Comparison of ENCODE assay signal across 29 cellular contexts in genomic region chr1:86875722-86876121, GRCh38. TPM values are rescaled to one million over a fixed set of nuclear protein-coding genes. Genes with fewer than 3 reads are reported as not detected.
DNase-seq lines count a peak whose midpoint lies in the region; ATAC-seq, FAIRE-seq and TF ChIP-seq lines count a peak whose summit lies in the region.
"Had no signal": no experiment of that assay in that cellular context is flagged by ENCODE, and none has a peak within 500 bp of the region (broad histone marks: within the 10 kb centered on the region; RNA-seq: fewer than 3 reads in every experiment).

No MANE protein-coding gene starts in this region.

- no peaks in the 10 kb centered on the region for H3K9me3 ChIP-seq in HepG2 (ENCODE audit: low read length)
- no peaks in the 10 kb centered on the region for H3K9me3 ChIP-seq in right lobe of liver
- no peaks in the 10 kb centered on the region for H3K9me3 ChIP-seq in astrocyte (ENCODE audit: insufficient read depth, low read depth, low read length)
- H3K9me3 ChIP-seq in upper lobe of left lung: no peaks in the 10 kb centered on the region
- H3K9me3 ChIP-seq: MG63, SJCRH30 had no signal

- TF ChIP-seq CTCF in HepG2 (CRISPR knock-in tag; IDR thresholded peaks at IDR 0.05): no peak
- TF ChIP-seq CTCF in right lobe of liver (IDR thresholded peaks at IDR 0.05): no peak
- TF ChIP-seq CTCF in astrocyte (IDR thresholded peaks at IDR 0.05; ENCODE audit: insufficient read depth, low read depth, low read length): no peak
- no peak for TF ChIP-seq CTCF in upper lobe of left lung (IDR thresholded peaks at IDR 0.05)

- H3K9me3 Mint-ChIP-seq in astrocyte (ENCODE audit: unreplicated experiment): no peaks in the 10 kb centered on the region
- H3K9me3 Mint-ChIP-seq: CD4-positive, CD25-positive, alpha-beta regulatory T cell; T-cell had no signal

- H3K27ac ChIP-seq in HepG2 (ENCODE audit: extremely low read length, insufficient read depth, low read length) (no peak overlapping the region), right lobe of liver (no peak overlapping the region), astrocyte (ENCODE audit: low read depth, low read length) (no peak overlapping the region), upper lobe of left lung (no peak overlapping the region)
- H3K27ac ChIP-seq: BLaER1, GM23248, PC-9, SJCRH30 had no signal

- TF ChIP-seq POLR2A in HepG2 (IDR thresholded peaks at IDR 0.05; ENCODE audit: insufficient read depth in 1 of 2, low read depth in 2 of 2, low read length in 2 of 2): no peak
- TF ChIP-seq POLR2A in right lobe of liver (IDR thresholded peaks at IDR 0.05): no peak
- TF ChIP-seq POLR2A in upper lobe of left lung (IDR thresholded peaks at IDR 0.05): no peak

- H3K9ac ChIP-seq in HepG2 (ENCODE audit: insufficient read depth, low read depth, low read length): no peak overlapping the region
- H3K9ac ChIP-seq in astrocyte (ENCODE audit: low read length): no peak overlapping the region
- H3K9ac ChIP-seq: BLaER1, GM23248 had no signal

- TF ChIP-seq EP300 in HepG2 (IDR thresholded peaks at IDR 0.05; ENCODE audit: low read depth in 2 of 2, low read length in 2 of 2) (no peak), HepG2 (CRISPR knock-in tag; IDR thresholded peaks at IDR 0.05; ENCODE audit: borderline replicate concordance) (no peak), upper lobe of left lung (IDR thresholded peaks at IDR 0.05) (no peak)

- CTCF ChIA-PET in HepG2 (lab: Yijun Ruan, JAX; ENCODE audit: low intra/inter-chr PET ratio, low total read pairs): no interaction called here

- WGBS in HepG2 (ENCODE audit: low lambda C conversion rate): 100% methylated on average over 1 of the region's 1 CpG
- 100% methylated on average over 1 of the region's 1 CpG for WGBS in right lobe of liver (ENCODE audit: insufficient coverage, low coverage, low lambda C conversion rate, missing lambda C conversion rate)
- 89 to 97% methylated on average over 1 of the region's 1 CpG for WGBS in upper lobe of left lung, 2 donors

- H2AFZ ChIP-seq in HepG2 (ENCODE audit: low read length) (no peak overlapping the region), astrocyte (ENCODE audit: low read depth, low read length) (no peak overlapping the region)
- H2AFZ ChIP-seq: GM23248, PC-9 had no signal

- ATAC-seq in HepG2 (no peak), right lobe of liver (no peak), GM19351 (IDR thresholded peaks at IDR 0.05; ENCODE audit: unreplicated experiment) (peak; percentile 50), upper lobe of left lung (ENCODE audit: low FRiP score in 2 of 2) (no peak)
- ATAC-seq: Right ventricle myocardium inferior, SK-N-SH treated with all-trans-retinoic acid at 6 μM for 48 hours, T-cell had no signal

- H3K36me3 Mint-ChIP-seq in astrocyte (ENCODE audit: low read depth, unreplicated experiment): peaks cover 6% of the 10 kb centered on the region

- no TSS peak for BruUV-seq in HepG2 (replicated peaks; lab: Mats Ljungman, UMichigan)

- FAIRE-seq in HepG2 (lab: Jason Lieb, UNC) (no peak), astrocyte (lab: Jason Lieb, UNC) (peak; percentile 39)
- FAIRE-seq: HTR-8/SVneo had no signal

- H3K27me3 Mint-ChIP-seq in astrocyte (ENCODE audit: low read depth, unreplicated experiment): no peaks in the 10 kb centered on the region
- H3K27me3 Mint-ChIP-seq: CD4-positive, CD25-positive, alpha-beta regulatory T cell; T-cell had no signal

- TF ChIP-seq RAD21 in HepG2 (CRISPR knock-in tag; IDR thresholded peaks at IDR 0.05): no peak

- H3K4me1 ChIP-seq in HepG2 (ENCODE audit: insufficient read depth, low read length) (no peaks in the 10 kb centered on the region), right lobe of liver (no peaks in the 10 kb centered on the region), astrocyte (ENCODE audit: insufficient read depth, low read length) (no peaks in the 10 kb centered on the region), upper lobe of left lung (no peaks in the 10 kb centered on the region)
- H3K4me1 ChIP-seq: BLaER1, SJCRH30 had no signal

- H3K79me2 ChIP-seq in HepG2 (ENCODE audit: insufficient read depth, low read length) (no peaks in the 10 kb centered on the region), astrocyte (ENCODE audit: insufficient read depth, low read length) (peaks cover 11% of the 10 kb centered on the region)

- in situ Hi-C loops in HepG2 (cut with HindIII; ENCODE audit: extremely low pct_ligation_motif_present, low pct_unique_long_range_greater_than_20kb): no loop called here

- H3K4me3 ChIP-seq in HepG2 (replicated peaks in 1 of 3; ENCODE audit: insufficient read depth in 1 of 3, low read depth in 2 of 3, low read length in 3 of 3) (no peak overlapping the region), right lobe of liver (no peak overlapping the region), astrocyte (ENCODE audit: insufficient read depth, low read depth, low read length) (no peak overlapping the region), upper lobe of left lung (no peak overlapping the region)
- H3K4me3 ChIP-seq: BLaER1, GM23248, MG63, PC-9, SJCRH30 had no signal

- DNase-seq in HepG2 (ENCODE audit: low spot score): no peak
- DNase-seq in right lobe of liver: no peak
- no peak for DNase-seq in astrocyte (ENCODE audit: low read depth)
- no peak for DNase-seq in NCI-H128 (lab: John Stamatoyannopoulos, UW; ENCODE audit: unreplicated experiment)
- DNase-seq in NCI-H2196 treated with DMSO at 0.1 percent for 48 hours (lab: John Stamatoyannopoulos, UW; ENCODE audit: unreplicated experiment): no peak
- no peak for DNase-seq in upper lobe of left lung
- no peak for DNase-seq in NCI-H1417 (lab: John Stamatoyannopoulos, UW)
- DNase-seq: CD4-positive, CD25-positive, alpha-beta regulatory T cell; COR-L47; DMS53; GM23248; H7; KBM-7; MG63; NCI-H1105 treated with DMSO at 0.1 percent for 48 hours; NCI-H1694 treated with DMSO at 0.1 percent for 48 hours; NCI-H2081 treated with DMSO at 0.1 percent for 48 hours; NCI-H2171; NCI-H524; NCI-H82; NK-92 treated with Interleukin-12 subunit alpha and Interleukin-12 subunit beta, amount 100 ng/mL, for 24 hours; PC-9; SJCRH30; T-cell had no signal

- POLR2A ChIA-PET in HepG2 (lab: Yijun Ruan, JAX): no interaction called here

- H3K36me3 ChIP-seq in HepG2 (replicated peaks in 1 of 2; ENCODE audit: control insufficient read depth in 1 of 2, insufficient read depth in 2 of 2, low read length in 2 of 2) (peaks cover 1 to 24% of the 10 kb centered on the region in 2 experiments; a peak in 3 of 5 replicates), right lobe of liver (peaks cover 0 to 11% (median 0%) of the 10 kb centered on the region in 4 donors), astrocyte (ENCODE audit: insufficient read depth, low read length) (peaks cover 10% of the 10 kb centered on the region), upper lobe of left lung (peaks cover 0 to 33% (median 4%) of the 10 kb centered on the region in 4 donors)

- H3K4me2 ChIP-seq in HepG2 (ENCODE audit: low read depth, low read length) (no peak overlapping the region), astrocyte (ENCODE audit: low read length) (no peak overlapping the region)
- H3K4me2 ChIP-seq: BLaER1, PC-9 had no signal

- H4K20me1 ChIP-seq in HepG2 (ENCODE audit: insufficient read depth, low read length) (no peaks in the 10 kb centered on the region), astrocyte (ENCODE audit: insufficient read depth, low read length) (no peaks in the 10 kb centered on the region)
- H4K20me1 ChIP-seq: BLaER1 had no signal

- no peaks in the 10 kb centered on the region for H3K27me3 ChIP-seq in HepG2 (ENCODE audit: control insufficient read depth in 1 of 2, insufficient read depth in 2 of 2, low read length in 2 of 2)
- no peaks in the 10 kb centered on the region for H3K27me3 ChIP-seq in right lobe of liver
- H3K27me3 ChIP-seq in astrocyte (ENCODE audit: insufficient read depth, low read length): no peaks in the 10 kb centered on the region
- H3K27me3 ChIP-seq in upper lobe of left lung: no peaks in the 10 kb centered on the region
- H3K27me3 ChIP-seq: BLaER1, MG63, SJCRH30 had no signal

- no peak overlapping the region for H3K4me3 Mint-ChIP-seq in astrocyte (ENCODE audit: unreplicated experiment)
- H3K4me3 Mint-ChIP-seq: CD4-positive, CD25-positive, alpha-beta regulatory T cell; T-cell had no signal

- H3K4me1 Mint-ChIP-seq in astrocyte (ENCODE audit: low read depth, unreplicated experiment): no peaks in the 10 kb centered on the region

- intact Hi-C loops in HepG2 (cut with micrococcal nuclease; ENCODE audit: unreplicated experiment) (no loop called here), right lobe of liver (cut with DNase I) (no loop called here)

- H3K27ac Mint-ChIP-seq in astrocyte (ENCODE audit: unreplicated experiment): no peak overlapping the region
- H3K27ac Mint-ChIP-seq: CD4-positive, CD25-positive, alpha-beta regulatory T cell had no signal

RNA-seq across cellular contexts. Expression of gene SELENOF, which starts 38.2 kb away (rescaled TPM):
- total RNA-seq in HepG2 (2016; rRNA removed; fragmentation: Illumina TruSeq; extraction: Trizol) (124 and 163 TPM in 2 replicates), right lobe of liver (100 to 1,000 TPM in 4 of 6 experiments, 10 to 100 TPM in 2; 95.5 to 130 (median 107) TPM), astrocyte (193 and 204 TPM in 2 replicates), upper lobe of left lung (100 to 1,000 TPM in 4 of 6 donors, 10 to 100 TPM in 2; 23.0 to 217 (median 132) TPM)
- total RNA-seq in HepG2 (2016; cell fraction: cytosol; rRNA removed; fragmentation: Illumina TruSeq; extraction: Trizol; ENCODE audit: low read depth): 25.2 and 35.4 TPM in 2 replicates
- 130 and 171 TPM in 2 replicates for total RNA-seq in HepG2 (2016; cell fraction: insoluble cytoplasmic fraction; rRNA removed; fragmentation: Illumina TruSeq; extraction: Trizol)
- total RNA-seq in HepG2 (2016; cell fraction: membrane; rRNA removed; fragmentation: Illumina TruSeq; extraction: Trizol): 69.8 and 78.9 TPM in 2 replicates
- 143 and 153 TPM in 2 replicates for total RNA-seq in HepG2 (2016; cell fraction: nucleus; rRNA removed; fragmentation: Illumina TruSeq; extraction: Trizol)
- 88.2 and 133 TPM in 2 replicates for polyA plus RNA-seq in HepG2 (2011; rRNA removed)
- polyA plus RNA-seq in HepG2 (2011; cell fraction: cytosol; rRNA removed): 54.9 and 90.7 TPM in 2 replicates
- polyA plus RNA-seq in HepG2 (2011; cell fraction: nucleus; rRNA removed): 15.6 and 23.8 TPM in 2 replicates
- 109 and 157 TPM in 2 replicates for polyA plus RNA-seq in HepG2 (2012)
- 26.8 and 27.6 TPM in 2 replicates for polyA plus RNA-seq in HepG2 (2016; cell fraction: cytosol; fragmentation: Illumina TruSeq; extraction: Trizol; ENCODE audit: low read depth)
- 145 and 147 TPM in 2 replicates for polyA plus RNA-seq in HepG2 (2016; cell fraction: insoluble cytoplasmic fraction; fragmentation: Illumina TruSeq; extraction: Trizol; ENCODE audit: low read depth)
- 57.9 and 59.8 TPM in 2 replicates for polyA plus RNA-seq in HepG2 (2016; cell fraction: membrane; fragmentation: Illumina TruSeq; extraction: Trizol; ENCODE audit: low read depth)
- polyA plus RNA-seq in HepG2 (2016; cell fraction: nucleus; fragmentation: Illumina TruSeq; extraction: Trizol; ENCODE audit: insufficient read depth, low read depth): 249 and 252 TPM in 2 replicates
- 41.6 and 58.4 TPM in 2 replicates for polyA minus RNA-seq in HepG2 (2011; rRNA and poly(A)+ RNA removed; ENCODE audit: low replicate concordance)
- 50.9 and 59.9 TPM in 2 replicates for polyA minus RNA-seq in HepG2 (2011; cell fraction: cytosol; rRNA and poly(A)+ RNA removed)
- 38.8 and 44.2 TPM in 2 replicates for polyA minus RNA-seq in HepG2 (2011; cell fraction: nucleus; rRNA and poly(A)+ RNA removed)

RNA-seq across cellular contexts. Expression of gene HS2ST1, which starts 38.7 kb away (rescaled TPM):
- total RNA-seq in HepG2 (2016; rRNA removed; fragmentation: Illumina TruSeq; extraction: Trizol) (51.2 and 58.7 TPM in 2 replicates), right lobe of liver (10 to 100 TPM in 5 of 6 experiments, 1 to 10 TPM in 1; 9.9 to 17.2 (median 13.7) TPM), astrocyte (34.7 and 38.7 TPM in 2 replicates), upper lobe of left lung (10 to 100 TPM in 5 of 6 donors, 1 to 10 TPM in 1; 8.4 to 20.3 (median 13.9) TPM)
- 9.1 and 9.3 TPM in 2 replicates for total RNA-seq in HepG2 (2016; cell fraction: cytosol; rRNA removed; fragmentation: Illumina TruSeq; extraction: Trizol; ENCODE audit: low read depth)
- 47.0 and 61.5 TPM in 2 replicates for total RNA-seq in HepG2 (2016; cell fraction: insoluble cytoplasmic fraction; rRNA removed; fragmentation: Illumina TruSeq; extraction: Trizol)
- 17.7 and 21.3 TPM in 2 replicates for total RNA-seq in HepG2 (2016; cell fraction: membrane; rRNA removed; fragmentation: Illumina TruSeq; extraction: Trizol)
- total RNA-seq in HepG2 (2016; cell fraction: nucleus; rRNA removed; fragmentation: Illumina TruSeq; extraction: Trizol): 55.0 and 59.2 TPM in 2 replicates
- polyA plus RNA-seq in HepG2 (2011; rRNA removed): 19.6 and 22.1 TPM in 2 replicates
- 9.0 and 13.8 TPM in 2 replicates for polyA plus RNA-seq in HepG2 (2011; cell fraction: cytosol; rRNA removed)
- 3.7 and 5.2 TPM in 2 replicates for polyA plus RNA-seq in HepG2 (2011; cell fraction: nucleus; rRNA removed)
- polyA plus RNA-seq in HepG2 (2012): 27.9 and 38.2 TPM in 2 replicates
- polyA plus RNA-seq in HepG2 (2016; cell fraction: cytosol; fragmentation: Illumina TruSeq; extraction: Trizol; ENCODE audit: low read depth): 3.6 TPM in 2 replicates
- 41.4 and 41.7 TPM in 2 replicates for polyA plus RNA-seq in HepG2 (2016; cell fraction: insoluble cytoplasmic fraction; fragmentation: Illumina TruSeq; extraction: Trizol; ENCODE audit: low read depth)
- polyA plus RNA-seq in HepG2 (2016; cell fraction: membrane; fragmentation: Illumina TruSeq; extraction: Trizol; ENCODE audit: low read depth): 11.4 and 11.7 TPM in 2 replicates
- 49.1 and 51.8 TPM in 2 replicates for polyA plus RNA-seq in HepG2 (2016; cell fraction: nucleus; fragmentation: Illumina TruSeq; extraction: Trizol; ENCODE audit: insufficient read depth, low read depth)
- 8.4 and 14.9 TPM in 2 replicates for polyA minus RNA-seq in HepG2 (2011; rRNA and poly(A)+ RNA removed; ENCODE audit: low replicate concordance)
- 28.0 and 34.0 TPM in 2 replicates for polyA minus RNA-seq in HepG2 (2011; cell fraction: cytosol; rRNA and poly(A)+ RNA removed)
- 38.8 and 42.7 TPM in 2 replicates for polyA minus RNA-seq in HepG2 (2011; cell fraction: nucleus; rRNA and poly(A)+ RNA removed)
